14 cellular contexts compared by ENCODE assay signal in genomic region chr22:26377170-26377825, GRCh38. TPM values are rescaled to one million over a fixed set of nuclear protein-coding genes. Genes with fewer than 3 reads are reported as not detected.
DNase-seq lines count a peak whose midpoint lies in the region; ATAC-seq and TF ChIP-seq lines count a peak whose summit lies in the region.
"Had no signal": no experiment of that assay in that cellular context is flagged by ENCODE, and none has a peak within 500 bp of the region (broad histone marks: within the 10 kb centered on the region; RNA-seq: fewer than 3 reads in every experiment).

No MANE protein-coding gene starts in this region.

- no peaks in the 10 kb centered on the region for H3K79me2 ChIP-seq in DND-41 (ENCODE audit: insufficient read depth, low read length)

- H3K4me1 Mint-ChIP-seq in T-helper 2 cell treated with Interferon-gamma antibody and Interleukin-4, amounts not matched to agents 5 μg/mL and 100 μg/mL, for 36 hours (ENCODE audit: low read depth), result peaks cover 4% of the 10 kb centered on the region

- H3K9me3 ChIP-seq in DND-41 (ENCODE audit: insufficient read depth, low read length, severe bottlenecking) (no peaks in the 10 kb centered on the region), right cardiac atrium (ENCODE audit: control insufficient read depth, low read length) (no peaks in the 10 kb centered on the region)

- H3K4me3 Mint-ChIP-seq in T-helper 2 cell treated with Interferon-gamma antibody and Interleukin-4, amounts not matched to agents 5 μg/mL and 100 μg/mL, for 36 hours, result peak overlapping the region; percentile 11
- H3K4me3 Mint-ChIP-seq: activated CD8-positive, alpha-beta memory T cell treated with anti-CD3 and anti-CD28 coated beads, Interleukin-2, amount 10 ng/mL, durations not matched to agents 7 days and 5 days had no signal

- no peaks in the 10 kb centered on the region for H3K36me3 Mint-ChIP-seq in T-helper 2 cell treated with Interferon-gamma antibody and Interleukin-4, amounts not matched to agents 5 μg/mL and 100 μg/mL, for 36 hours (ENCODE audit: low read depth)
- H3K36me3 Mint-ChIP-seq: activated CD8-positive, alpha-beta memory T cell treated with anti-CD3 and anti-CD28 coated beads, Interleukin-2, amount 10 ng/mL, durations not matched to agents 7 days and 5 days had no signal

- H3K4me3 ChIP-seq in DND-41 (ENCODE audit: low read depth in 1 of 2, low read length in 2 of 2) (no peak overlapping the region), right cardiac atrium (ENCODE audit: low read length) (no peak overlapping the region)
- H3K4me3 ChIP-seq: heart right ventricle had no signal

- no peak overlapping the region for H3K9ac ChIP-seq in DND-41 (ENCODE audit: low read depth, low read length)

- 27% methylated on average over 15 of the region's 15 CpGs for WGBS in right cardiac atrium

- H3K9me3 Mint-ChIP-seq in T-helper 2 cell treated with Interferon-gamma antibody and Interleukin-4, amounts not matched to agents 5 μg/mL and 100 μg/mL, for 36 hours, result peaks cover 5% of the 10 kb centered on the region

- intact Hi-C loops in right cardiac atrium (cut with DNase I), result no loop called here

- H4K20me1 ChIP-seq in DND-41 (ENCODE audit: insufficient read depth, low read length), result no peaks in the 10 kb centered on the region

- H3K27me3 Mint-ChIP-seq in T-helper 2 cell treated with Interferon-gamma antibody and Interleukin-4, amounts not matched to agents 5 μg/mL and 100 μg/mL, for 36 hours (ENCODE audit: low read depth), result peaks cover 55% of the 10 kb centered on the region

- H3K27ac Mint-ChIP-seq in T-helper 2 cell treated with Interferon-gamma antibody and Interleukin-4, amounts not matched to agents 5 μg/mL and 100 μg/mL, for 36 hours, result no peak overlapping the region
- H3K27ac Mint-ChIP-seq: activated CD8-positive, alpha-beta memory T cell treated with anti-CD3 and anti-CD28 coated beads, Interleukin-2, amount 10 ng/mL, durations not matched to agents 7 days and 5 days had no signal

- ATAC-seq in DND-41 (ENCODE audit: insufficient read depth, low read depth) (peak; percentile 42; the same call in 1 of the 3 replicates), GM19395 (IDR thresholded peaks at IDR 0.05; ENCODE audit: unreplicated experiment) (no peak), right cardiac atrium (no peak)
- ATAC-seq: activated CD8-positive, alpha-beta memory T cell treated with anti-CD3 and anti-CD28 coated beads, Interleukin-2, amount 10 ng/mL, durations not matched to agents 7 days and 5 days; heart right ventricle had no signal

- H3K4me2 ChIP-seq in DND-41 (ENCODE audit: insufficient read depth, low read length), result peak overlapping the region; percentile 34; the same call in 1 of the 2 replicates

- DNase-seq in DND-41, result peak; percentile 9
- peak; percentile 15 for DNase-seq in HT1080 (ENCODE audit: low read depth)
- no peak for DNase-seq in T-helper 2 cell treated with Interferon-gamma antibody and Interleukin-4, amounts not matched to agents 5 μg/mL and 100 μg/mL, for 36 hours (ENCODE audit: low spot score)
- peak; percentile 42 for DNase-seq in iPS-NIHi7 (ENCODE audit: extremely low spot score)
- DNase-seq in HCEC 1CT, result no peak
- no peak for DNase-seq in D341Med (ENCODE audit: low spot score)
- no peak for DNase-seq in right cardiac atrium
- DNase-seq: activated CD8-positive, alpha-beta memory T cell treated with anti-CD3 and anti-CD28 coated beads, Interleukin-2, amount 10 ng/mL, durations not matched to agents 7 days and 5 days; heart right ventricle; mammary epithelial cell; NCI-H1417 treated with DMSO at 0.1 percent for 48 hours; NCI-H82 had no signal

- no peak overlapping the region for H3K27ac ChIP-seq in DND-41 (ENCODE audit: low read length)
- no peak overlapping the region for H3K27ac ChIP-seq in right cardiac atrium (ENCODE audit: low read length)
- H3K27ac ChIP-seq: heart right ventricle, HL-60 had no signal

- H3K4me1 ChIP-seq in DND-41 (ENCODE audit: insufficient read depth, low read length) (peaks cover 6% of the 10 kb centered on the region), right cardiac atrium (ENCODE audit: control insufficient read depth, insufficient read depth, low read length) (no peaks in the 10 kb centered on the region)

- H3K27me3 ChIP-seq in DND-41 (ENCODE audit: insufficient read depth, low read length, poor library complexity) (peaks cover 30% of the 10 kb centered on the region), right cardiac atrium (ENCODE audit: control insufficient read depth, insufficient read depth) (no peaks in the 10 kb centered on the region)

- peak; percentile 31 for TF ChIP-seq CTCF in DND-41 (IDR thresholded peaks at IDR 0.05; ENCODE audit: borderline replicate concordance, extremely low read depth, low read length, poor library complexity, severe bottlenecking)

- no peaks in the 10 kb centered on the region for H3K36me3 ChIP-seq in DND-41 (ENCODE audit: insufficient read depth, low read length)
- H3K36me3 ChIP-seq: heart right ventricle had no signal

- peak overlapping the region; percentile 5; the same call in 1 of the 2 replicates for H2AFZ ChIP-seq in DND-41 (ENCODE audit: low read depth, low read length)

RNA-seq across cellular contexts. Expression of gene ASPHD2, which starts 51.8 kb away (rescaled TPM):
- 6.3 and 8.7 TPM in 2 replicates for total RNA-seq in HT1080 (2014; rRNA removed; shearing (Covaris generic))
- 2.7 and 3.8 TPM in 2 replicates for polyA plus RNA-seq in HT1080 (2015; cell fraction: cytosol; rRNA removed)
- polyA plus RNA-seq in HT1080 (2015; cell fraction: nucleus; rRNA removed), result 2.6 and 2.8 TPM in 2 replicates
- under 1 TPM; 0.08 to 0.50 (median 0.23) TPM for total RNA-seq in right cardiac atrium
- polyA plus RNA-seq in right cardiac atrium, result 0.05 TPM

Comparison
In these comparisons a context has a peak if more than half of its experiments do, and no peak if none do; other contexts are left out.
1. DNase-seq: peak in DND-41 (single experiment), HT1080 (single experiment) and iPS-NIHi7 (single experiment); none in T-helper 2 cell treated with Interferon-gamma antibody and Interleukin-4, amounts not matched to agents 5 μg/mL and 100 μg/mL, for 36 hours (single experiment), HCEC 1CT (single experiment), D341Med (single experiment) and right cardiac atrium (0 of 3).